Comparison of ENCODE assay signal across 3 cellular contexts in the genomic region with DNA sequence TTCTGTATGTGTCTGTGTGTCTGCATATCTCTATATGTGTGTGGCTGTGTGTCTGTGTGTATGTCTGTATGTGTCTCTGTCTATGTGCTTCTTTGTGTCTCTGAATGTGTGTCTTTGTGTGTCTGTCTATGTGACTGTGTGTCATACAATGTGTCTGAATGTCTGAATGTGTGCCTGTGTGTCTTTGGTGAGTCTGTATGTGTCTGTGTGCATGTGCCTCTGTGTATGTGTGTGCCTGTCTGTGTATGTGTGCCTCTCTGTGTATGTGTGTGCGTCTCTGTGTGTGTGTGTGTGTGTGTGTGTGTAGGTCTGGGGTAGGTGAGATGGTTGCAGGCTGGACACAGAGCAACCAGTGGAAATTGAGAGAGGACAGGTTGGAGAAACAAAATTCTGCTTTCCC.
TF ChIP-seq lines count a peak whose summit lies in the region.

No MANE protein-coding gene starts in this region.

TF ChIP-seq in GM12891, 5 proteins besides CTCF, POLR2A, EP300 and RAD21:
- no peak for TF ChIP-seq POLR2AphosphoS5 (IDR thresholded peaks at IDR 0.05; ENCODE audit: low read depth, low read length)
- TF ChIP-seq POU2F2 (IDR thresholded peaks at IDR 0.05; ENCODE audit: low read depth, low read length) = no peak
- TF ChIP-seq SPI1 (IDR thresholded peaks at IDR 0.05; ENCODE audit: low read depth, low read length) = no peak
- TF ChIP-seq PAX5 (IDR thresholded peaks at IDR 0.05; ENCODE audit: insufficient read depth, low read length, severe bottlenecking) = no peak
- no peak for TF ChIP-seq TAF1 (IDR thresholded peaks at IDR 0.05; ENCODE audit: low read depth, low read length)
TF ChIP-seq in GM12891: peak in this region for 0.

TF ChIP-seq in IMR-90, 13 proteins besides CTCF, POLR2A, EP300 and RAD21:
- TF ChIP-seq RCOR1 (IDR thresholded peaks at IDR 0.05; ENCODE audit: insufficient replicate concordance, low read length) (no peak), CEBPB (IDR thresholded peaks at IDR 0.05; ENCODE audit: low read depth, low read length) (no peak), MXI1 (IDR thresholded peaks at IDR 0.05; ENCODE audit: borderline replicate concordance, low read depth, low read length) (no peak), CHD1 (IDR thresholded peaks at IDR 0.05; ENCODE audit: low read depth, low read length) (no peak), MAFK (IDR thresholded peaks at IDR 0.05; ENCODE audit: low read depth, low read length) (no peak), RFX5 (IDR thresholded peaks at IDR 0.05; ENCODE audit: low read depth, low read length) (no peak), NFE2L2 (IDR thresholded peaks at IDR 0.05; ENCODE audit: low read depth, low read length) (no peak), MAZ (IDR thresholded peaks at IDR 0.05; ENCODE audit: borderline replicate concordance, low read depth, low read length) (no peak), USF2 (IDR thresholded peaks at IDR 0.05; ENCODE audit: low read depth, low read length) (no peak), BHLHE40 (IDR thresholded peaks at IDR 0.05; ENCODE audit: low read depth, low read length) (no peak), SMC3 (IDR thresholded peaks at IDR 0.05; ENCODE audit: low read depth, low read length) (no peak), FOS (IDR thresholded peaks at IDR 0.05; ENCODE audit: low read depth, low read length) (no peak)
- TF ChIP-seq, protein P1, sequence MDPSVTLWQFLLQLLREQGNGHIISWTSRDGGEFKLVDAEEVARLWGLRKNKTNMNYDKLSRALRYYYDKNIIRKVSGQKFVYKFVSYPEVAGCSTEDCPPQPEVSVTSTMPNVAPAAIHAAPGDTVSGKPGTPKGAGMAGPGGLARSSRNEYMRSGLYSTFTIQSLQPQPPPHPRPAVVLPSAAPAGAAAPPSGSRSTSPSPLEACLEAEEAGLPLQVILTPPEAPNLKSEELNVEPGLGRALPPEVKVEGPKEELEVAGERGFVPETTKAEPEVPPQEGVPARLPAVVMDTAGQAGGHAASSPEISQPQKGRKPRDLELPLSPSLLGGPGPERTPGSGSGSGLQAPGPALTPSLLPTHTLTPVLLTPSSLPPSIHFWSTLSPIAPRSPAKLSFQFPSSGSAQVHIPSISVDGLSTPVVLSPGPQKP (IDR thresholded peaks at IDR 0.05; ENCODE audit: borderline replicate concordance, low read depth, low read length) = no peak

TF ChIP-seq in H1, 55 proteins besides CTCF, POLR2A, EP300 and RAD21:
- TF ChIP-seq ASH2L (IDR thresholded peaks at IDR 0.05; ENCODE audit: low read length) = no peak
- TF ChIP-seq, protein P2, sequence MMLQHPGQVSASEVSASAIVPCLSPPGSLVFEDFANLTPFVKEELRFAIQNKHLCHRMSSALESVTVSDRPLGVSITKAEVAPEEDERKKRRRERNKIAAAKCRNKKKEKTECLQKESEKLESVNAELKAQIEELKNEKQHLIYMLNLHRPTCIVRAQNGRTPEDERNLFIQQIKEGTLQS (IDR thresholded peaks at IDR 0.05; ENCODE audit: insufficient read depth, low read depth, low read length) = no peak
